In the genomic region with DNA sequence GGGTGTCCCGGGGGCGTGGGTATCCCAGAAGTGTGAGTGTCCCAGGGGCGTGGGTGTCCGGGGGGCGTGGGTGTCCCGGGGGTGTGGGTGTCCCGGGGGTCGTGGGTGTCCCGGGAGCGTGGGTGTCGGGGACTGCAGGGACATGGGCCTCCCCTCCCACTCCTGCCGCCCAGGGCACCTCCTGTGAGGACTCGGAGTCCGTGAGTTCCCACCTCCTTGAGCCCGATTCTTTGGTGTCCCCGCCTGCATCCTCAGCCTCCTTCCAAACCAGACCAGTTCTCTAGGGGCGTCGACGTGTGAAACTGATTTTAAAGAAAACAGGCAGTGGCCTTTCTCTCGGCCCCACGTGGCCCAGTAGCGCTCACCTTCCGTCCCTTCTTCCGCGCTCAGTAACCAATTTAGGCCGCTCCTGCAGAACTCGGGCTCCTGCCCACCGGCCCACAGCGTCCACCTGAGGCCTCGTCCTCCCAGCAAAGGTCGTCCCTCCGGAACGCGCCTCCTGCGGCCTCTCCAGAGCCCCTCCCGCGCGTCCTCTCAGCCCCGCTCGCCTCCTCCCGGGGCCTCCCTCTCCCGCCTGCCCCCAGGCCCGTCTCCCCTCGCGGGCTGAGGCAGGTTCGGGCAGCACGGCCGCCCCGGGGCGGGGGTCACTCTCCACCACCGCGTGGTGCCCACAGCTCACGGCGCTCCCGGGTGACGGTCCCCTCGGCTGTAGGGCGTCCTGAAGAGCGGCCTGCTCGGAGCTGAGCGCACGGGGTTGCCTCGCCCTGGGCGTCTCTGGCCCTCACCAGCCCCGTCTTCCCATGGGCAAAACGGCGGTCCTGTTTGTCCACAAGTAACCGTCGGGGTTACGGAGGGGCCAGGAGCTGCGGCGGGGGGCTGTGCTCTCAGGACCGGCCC, we compare ENCODE assay signal across 11 cellular contexts. TPM values are rescaled to one million over a fixed set of nuclear protein-coding genes. Genes with fewer than 3 reads are reported as not detected.
DNase-seq lines count a peak whose midpoint lies in the region; ATAC-seq and TF ChIP-seq lines count a peak whose summit lies in the region.
"Had no signal": no experiment of that assay in that cellular context is flagged by ENCODE, and none has a peak within 500 bp of the region (broad histone marks: within the 10 kb centered on the region; RNA-seq: fewer than 3 reads in every experiment).

No MANE protein-coding gene starts in this region.

- POLR2A ChIA-PET in activated CD4-positive, alpha-beta memory T cell treated with anti-CD3 and anti-CD28 coated beads for 36 hours (lab: Charles Lee): no interaction called here
- POLR2A ChIA-PET in activated CD4-positive, alpha-beta memory T cell treated with anti-CD3 and anti-CD28 coated beads, Interleukin-2, amount 10 ng/mL, durations not matched to agents 7 days and 5 days (lab: Charles Lee): no interaction called here

- TF ChIP-seq CTCF in mesothelial cell of epicardium (IDR thresholded peaks at IDR 0.05; ENCODE audit: unreplicated experiment) (no peak), stomach (IDR thresholded peaks at IDR 0.05) (no peak), endothelial cell (IDR thresholded peaks at IDR 0.05; ENCODE audit: unreplicated experiment) (no peak)

- no peak for ATAC-seq in central memory CD8-positive, alpha-beta T cell (replicated peaks; ENCODE audit: extremely low read depth, poor library complexity, severe bottlenecking)
- no peak for ATAC-seq in GM18870 (IDR thresholded peaks at IDR 0.05; ENCODE audit: unreplicated experiment)

- peaks cover 2% of the 10 kb centered on the region for H3K4me1 Mint-ChIP-seq in activated CD4-positive, alpha-beta memory T cell treated with anti-CD3 and anti-CD28 coated beads for 36 hours (ENCODE audit: low read depth)
- H3K4me1 Mint-ChIP-seq in activated CD4-positive, alpha-beta memory T cell treated with anti-CD3 and anti-CD28 coated beads, Interleukin-2, amount 10 ng/mL, durations not matched to agents 7 days and 5 days: no peaks in the 10 kb centered on the region
- no peaks in the 10 kb centered on the region for H3K4me1 Mint-ChIP-seq in central memory CD8-positive, alpha-beta T cell
- H3K4me1 Mint-ChIP-seq in mesothelial cell of epicardium (no peaks in the 10 kb centered on the region), endothelial cell (ENCODE audit: unreplicated experiment) (no peaks in the 10 kb centered on the region)

- no peak for TF ChIP-seq EP300 in stomach (IDR thresholded peaks at IDR 0.05)

- no peaks in the 10 kb centered on the region for H3K9me3 ChIP-seq in stomach
- H3K9me3 ChIP-seq: ovary had no signal

- WGBS in stomach, 5 donors: 25 to 42% (median 32%) methylated on average over 23 to 73 of the region's 73 CpGs

- H3K27me3 Mint-ChIP-seq in activated CD4-positive, alpha-beta memory T cell treated with anti-CD3 and anti-CD28 coated beads for 36 hours: peaks cover 3% of the 10 kb centered on the region
- H3K27me3 Mint-ChIP-seq in activated CD4-positive, alpha-beta memory T cell treated with anti-CD3 and anti-CD28 coated beads, Interleukin-2, amount 10 ng/mL, durations not matched to agents 7 days and 5 days: peaks cover 6% of the 10 kb centered on the region
- no peaks in the 10 kb centered on the region for H3K27me3 Mint-ChIP-seq in central memory CD8-positive, alpha-beta T cell
- peaks cover 28% of the 10 kb centered on the region for H3K27me3 Mint-ChIP-seq in mesothelial cell of epicardium (ENCODE audit: low read depth)
- H3K27me3 Mint-ChIP-seq in endothelial cell (ENCODE audit: unreplicated experiment): peaks cover 1% of the 10 kb centered on the region

- H3K4me3 ChIP-seq in stomach: peak overlapping the region in 3 of 4 donors; percentile 41 to 53 (median 47)

- H3K27ac ChIP-seq in stomach: no peak overlapping the region
- H3K27ac ChIP-seq: ovary had no signal

- peaks cover 14 to 30% (median 24%) of the 10 kb centered on the region in 4 donors for H3K4me1 ChIP-seq in stomach

- no peak for TF ChIP-seq POLR2A in stomach (IDR thresholded peaks at IDR 0.05)

- H3K27me3 ChIP-seq in stomach: peaks cover 16 to 46% (median 20%) of the 10 kb centered on the region in 3 donors
- H3K27me3 ChIP-seq: ovary had no signal

- intact Hi-C loops in activated CD4-positive, alpha-beta memory T cell treated with anti-CD3 and anti-CD28 coated beads for 36 hours (cut with micrococcal nuclease): no loop called here
- intact Hi-C loops in stomach (cut with DNase I; ENCODE audit: low total_unique reads): no loop called here

- CTCF ChIA-PET in activated CD4-positive, alpha-beta memory T cell treated with anti-CD3 and anti-CD28 coated beads for 36 hours (lab: Charles Lee): no interaction called here
- CTCF ChIA-PET in activated CD4-positive, alpha-beta memory T cell treated with anti-CD3 and anti-CD28 coated beads, Interleukin-2, amount 10 ng/mL, durations not matched to agents 7 days and 5 days (lab: Charles Lee): no interaction called here

- peak overlapping the region; percentile 50 for H3K4me3 Mint-ChIP-seq in activated CD4-positive, alpha-beta memory T cell treated with anti-CD3 and anti-CD28 coated beads for 36 hours
- no peak overlapping the region for H3K4me3 Mint-ChIP-seq in activated CD4-positive, alpha-beta memory T cell treated with anti-CD3 and anti-CD28 coated beads, Interleukin-2, amount 10 ng/mL, durations not matched to agents 7 days and 5 days
- H3K4me3 Mint-ChIP-seq in central memory CD8-positive, alpha-beta T cell: peak overlapping the region; percentile 64
- H3K4me3 Mint-ChIP-seq in mesothelial cell of epicardium (peak overlapping the region; percentile 54), endothelial cell (ENCODE audit: unreplicated experiment) (no peak overlapping the region)

- H3K27ac Mint-ChIP-seq in activated CD4-positive, alpha-beta memory T cell treated with anti-CD3 and anti-CD28 coated beads for 36 hours: peak overlapping the region; percentile 54
- no peak overlapping the region for H3K27ac Mint-ChIP-seq in activated CD4-positive, alpha-beta memory T cell treated with anti-CD3 and anti-CD28 coated beads, Interleukin-2, amount 10 ng/mL, durations not matched to agents 7 days and 5 days
- H3K27ac Mint-ChIP-seq in central memory CD8-positive, alpha-beta T cell (ENCODE audit: low read depth): no peak overlapping the region
- H3K27ac Mint-ChIP-seq in mesothelial cell of epicardium (no peak overlapping the region), endothelial cell (ENCODE audit: unreplicated experiment) (no peak overlapping the region)

- peak; percentile 19 for DNase-seq in activated CD4-positive, alpha-beta memory T cell treated with anti-CD3 and anti-CD28 coated beads for 36 hours
- no peak for DNase-seq in activated CD4-positive, alpha-beta memory T cell treated with anti-CD3 and anti-CD28 coated beads, Interleukin-2, amount 10 ng/mL, durations not matched to agents 7 days and 5 days
- no peak for DNase-seq in central memory CD8-positive, alpha-beta T cell (ENCODE audit: low spot score in 2 of 2)
- peak in 1 of 2 experiments; percentile 18 for DNase-seq in mesothelial cell of epicardium (ENCODE audit: low spot score in 2 of 2, unreplicated experiment in 2 of 2)
- no peak for DNase-seq in stomach
- no peak for DNase-seq in endothelial cell (ENCODE audit: low spot score)
- no peak for DNase-seq in NCI-H748 treated with DMSO at 0.1 percent for 48 hours (lab: John Stamatoyannopoulos, UW)
- DNase-seq: hippocampal formation, NCI-H1105 had no signal

- no peaks in the 10 kb centered on the region for H3K36me3 Mint-ChIP-seq in activated CD4-positive, alpha-beta memory T cell treated with anti-CD3 and anti-CD28 coated beads for 36 hours
- no peaks in the 10 kb centered on the region for H3K36me3 Mint-ChIP-seq in activated CD4-positive, alpha-beta memory T cell treated with anti-CD3 and anti-CD28 coated beads, Interleukin-2, amount 10 ng/mL, durations not matched to agents 7 days and 5 days (ENCODE audit: low read depth)
- no peaks in the 10 kb centered on the region for H3K36me3 Mint-ChIP-seq in central memory CD8-positive, alpha-beta T cell (ENCODE audit: insufficient read depth)
- H3K36me3 Mint-ChIP-seq in mesothelial cell of epicardium (no peaks in the 10 kb centered on the region), endothelial cell (ENCODE audit: low read depth, unreplicated experiment) (no peaks in the 10 kb centered on the region)

- H3K9me3 Mint-ChIP-seq in activated CD4-positive, alpha-beta memory T cell treated with anti-CD3 and anti-CD28 coated beads for 36 hours: no peaks in the 10 kb centered on the region
- H3K9me3 Mint-ChIP-seq in activated CD4-positive, alpha-beta memory T cell treated with anti-CD3 and anti-CD28 coated beads, Interleukin-2, amount 10 ng/mL, durations not matched to agents 7 days and 5 days: no peaks in the 10 kb centered on the region
- H3K9me3 Mint-ChIP-seq in central memory CD8-positive, alpha-beta T cell: no peaks in the 10 kb centered on the region
- H3K9me3 Mint-ChIP-seq in mesothelial cell of epicardium: no peaks in the 10 kb centered on the region
- no peaks in the 10 kb centered on the region for H3K9me3 Mint-ChIP-seq in endothelial cell (ENCODE audit: unreplicated experiment)

- H3K36me3 ChIP-seq in stomach: no peaks in the 10 kb centered on the region
- H3K36me3 ChIP-seq: ovary had no signal

RNA-seq across cellular contexts. Expression of gene F7, which starts 3.8 kb away (rescaled TPM):
- total RNA-seq in activated CD4-positive, alpha-beta memory T cell treated with anti-CD3 and anti-CD28 coated beads for 36 hours: under 1 TPM; 0.29 to 0.56 TPM
- not detected for total RNA-seq in activated CD4-positive, alpha-beta memory T cell treated with anti-CD3 and anti-CD28 coated beads, Interleukin-2, amount 10 ng/mL, durations not matched to agents 7 days and 5 days
- total RNA-seq in mesothelial cell of epicardium (3.5 to 4.1 TPM (median 3.5 TPM) in 3 replicates), stomach (not detected), endothelial cell (ENCODE audit: unreplicated experiment) (not detected)
- polyA plus RNA-seq in stomach: under 1 TPM in 1 of 3 donors, not detected in 2; 0.10 TPM

RNA-seq across cellular contexts. Expression of gene F10, which starts 13.2 kb away (rescaled TPM):
- not detected for total RNA-seq in activated CD4-positive, alpha-beta memory T cell treated with anti-CD3 and anti-CD28 coated beads for 36 hours
- not detected for total RNA-seq in activated CD4-positive, alpha-beta memory T cell treated with anti-CD3 and anti-CD28 coated beads, Interleukin-2, amount 10 ng/mL, durations not matched to agents 7 days and 5 days
- total RNA-seq in mesothelial cell of epicardium (12.1 to 15.1 TPM (median 12.3 TPM) in 3 replicates), stomach (10 to 100 TPM in 1 of 5 donors, 1 to 10 TPM in 1, under 1 TPM in 1, not detected in 2; 0.45 to 14.9 (median 3.0) TPM), endothelial cell (ENCODE audit: unreplicated experiment) (0.23 TPM)
- polyA plus RNA-seq in stomach: 1 to 10 TPM; 3.1 to 8.0 (median 3.5) TPM

RNA-seq across cellular contexts. Expression of gene PROZ, which starts 49.0 kb away (rescaled TPM):
- not detected for total RNA-seq in activated CD4-positive, alpha-beta memory T cell treated with anti-CD3 and anti-CD28 coated beads for 36 hours
- not detected for total RNA-seq in activated CD4-positive, alpha-beta memory T cell treated with anti-CD3 and anti-CD28 coated beads, Interleukin-2, amount 10 ng/mL, durations not matched to agents 7 days and 5 days
- total RNA-seq in mesothelial cell of epicardium (not detected in 3 replicates), stomach (1 to 10 TPM in 1 of 5 donors, not detected in 4; 1.9 TPM), endothelial cell (ENCODE audit: unreplicated experiment) (not detected)
- under 1 TPM in 1 of 3 donors, not detected in 2; 0.08 TPM for polyA plus RNA-seq in stomach
- total RNA-seq: ovary had no signal
- polyA plus RNA-seq: ovary had no signal

Comparison
In these comparisons a context has a peak if more than half of its experiments do, and no peak if none do; other contexts are left out.
1. H3K4me3 Mint-ChIP-seq: peak in activated CD4-positive, alpha-beta memory T cell treated with anti-CD3 and anti-CD28 coated beads for 36 hours (single experiment), central memory CD8-positive, alpha-beta T cell (single experiment) and mesothelial cell of epicardium (single experiment); none in activated CD4-positive, alpha-beta memory T cell treated with anti-CD3 and anti-CD28 coated beads, Interleukin-2, amount 10 ng/mL, durations not matched to agents 7 days and 5 days (single experiment) and endothelial cell (single experiment).